ENCODE assay signal across 10 cellular contexts in genomic region chr1:153155542-153155941, GRCh38. TPM values are rescaled to one million over a fixed set of nuclear protein-coding genes. Genes with fewer than 3 reads are reported as not detected.
"Had no signal": no experiment of that assay in that cellular context is flagged by ENCODE, and none has a peak within 500 bp of the region (broad histone marks: within the 10 kb centered on the region; RNA-seq: fewer than 3 reads in every experiment).

No MANE protein-coding gene starts in this region.

- H3K27ac Mint-ChIP-seq: HFFc6, IgD-negative memory B cell had no signal

- H3K27ac ChIP-seq: GM23248, HL-60 had no signal

- H3K4me3 ChIP-seq: GM23248, HAP-1 had no signal

- H3K4me3 Mint-ChIP-seq: HFFc6 had no signal

- H3K4me1 ChIP-seq: HAP-1 had no signal

- H3K36me3 ChIP-seq: HAP-1 had no signal

- H3K9me3 ChIP-seq: HAP-1 had no signal

- H2AFZ ChIP-seq: GM23248 had no signal

- H3K9ac ChIP-seq: GM23248 had no signal

- DNase-seq: GM23248, H7, HFFc6, KG1 had no signal

- H3K4me1 Mint-ChIP-seq: IgD-negative memory B cell had no signal

- ATAC-seq: HCT116 had no signal

RNA-seq across cellular contexts. Expression of gene SPRR2G, which starts 4.9 kb away (rescaled TPM):
- total RNA-seq: GM23248, H4, H7, HFFc6, HT1080 had no signal
- polyA plus RNA-seq: GM23248, IgD-negative memory B cell had no signal

RNA-seq across cellular contexts. Expression of gene SPRR2F, which starts 42.2 kb away (rescaled TPM):
- total RNA-seq: GM23248, H4, H7, HFFc6, HT1080 had no signal
- polyA plus RNA-seq: GM23248, IgD-negative memory B cell had no signal

RNA-seq across cellular contexts. Expression of gene LELP1, which starts 47.7 kb away (rescaled TPM):
- total RNA-seq: GM23248, H4, H7, HFFc6, HT1080 had no signal
- polyA plus RNA-seq: GM23248, IgD-negative memory B cell had no signal
